ENCODE assay signal across 9 cellular contexts in the genomic region with DNA sequence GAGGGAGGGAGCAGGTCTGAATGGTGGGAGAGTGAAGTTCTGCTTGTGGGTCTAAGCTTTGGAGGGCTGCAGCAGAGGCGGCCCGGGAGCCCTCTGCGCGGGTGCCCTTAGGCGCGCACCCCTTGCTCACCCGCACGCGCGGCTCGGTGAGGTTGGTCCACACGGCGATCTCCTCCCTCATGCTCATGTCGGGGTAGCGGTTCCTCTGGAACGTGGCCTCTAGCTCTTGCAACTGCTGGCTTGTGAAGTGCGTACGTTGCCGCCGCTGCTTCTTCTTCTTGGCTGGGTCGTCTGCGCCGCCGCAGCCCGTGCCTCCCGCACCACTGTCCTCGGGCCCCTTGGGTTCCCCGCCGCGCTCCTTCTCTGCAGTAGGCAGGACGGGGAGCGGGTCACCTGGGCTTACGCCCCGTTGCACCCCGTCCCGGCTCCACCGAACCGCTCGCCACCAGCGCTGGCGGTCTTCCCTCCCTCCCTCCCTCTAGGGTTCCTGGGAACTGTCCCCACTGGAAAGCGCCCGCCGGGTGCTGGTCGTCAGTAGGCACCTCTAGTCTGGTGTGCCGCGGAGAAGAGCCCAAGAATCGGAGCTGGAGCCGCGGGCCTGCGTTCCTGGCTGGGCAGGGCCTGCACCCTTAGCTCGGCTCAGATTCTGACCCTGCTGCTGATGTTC. TPM values are rescaled to one million over a fixed set of nuclear protein-coding genes. Genes with fewer than 3 reads are reported as not detected.
DNase-seq lines count a peak whose midpoint lies in the region; ATAC-seq and TF ChIP-seq lines count a peak whose summit lies in the region.
"Had no signal": no experiment of that assay in that cellular context is flagged by ENCODE, and none has a peak within 500 bp of the region (broad histone marks: within the 10 kb centered on the region; RNA-seq: fewer than 3 reads in every experiment).

No MANE protein-coding gene starts in this region.

- peak overlapping the region; percentile 71 for H2AK5ac ChIP-seq in neuronal stem cell (ENCODE audit: low read depth, low read length)

- H3K79me2 ChIP-seq in OCI-LY3 (ENCODE audit: low read length), result peaks cover 45% of the 10 kb centered on the region

- H3K18ac ChIP-seq in neuronal stem cell (ENCODE audit: low read length), result peak overlapping the region; percentile 87

- H3K4me3 ChIP-seq in OCI-LY3 (ENCODE audit: low read length) (peak overlapping the region; percentile 100; the same call in 1 of the 2 replicates), neuronal stem cell (ENCODE audit: low read length in 2 of 2) (peak overlapping the region in 1 of 2 donors; percentile 33)
- H3K4me3 ChIP-seq in effector memory CD4-positive, alpha-beta T cell (ENCODE audit: insufficient read depth, low read depth, low read length, poor library complexity, severe bottlenecking), result no peak overlapping the region
- H3K4me3 ChIP-seq: lung had no signal

- H3K14ac ChIP-seq in neuronal stem cell (ENCODE audit: low read length), result peak overlapping the region; percentile 66

- no peak overlapping the region for H2BK5ac ChIP-seq in neuronal stem cell (ENCODE audit: low read length)

- H4K91ac ChIP-seq in neuronal stem cell (ENCODE audit: low read depth, low read length, poor library complexity), result no peak overlapping the region

- H2AFZ ChIP-seq in OCI-LY3 (ENCODE audit: low read depth, low read length) (no peak overlapping the region), neuronal stem cell (ENCODE audit: low read length) (no peak overlapping the region)

- H3K27me3 ChIP-seq in OCI-LY3 (ENCODE audit: low read depth, low read length), result no peaks in the 10 kb centered on the region
- H3K27me3 ChIP-seq in neuronal stem cell (ENCODE audit: control insufficient read depth in 3 of 3, insufficient read depth in 3 of 3, low read depth in 1 of 3, low read length in 3 of 3), result peaks cover 64 to 98% (median 93%) of the 10 kb centered on the region in 3 experiments
- peaks cover 56% of the 10 kb centered on the region for H3K27me3 ChIP-seq in effector memory CD4-positive, alpha-beta T cell (replicated peaks; ENCODE audit: control insufficient read depth, insufficient read depth, low read length, poor library complexity, severe bottlenecking)

- H3K4me1 ChIP-seq in OCI-LY3 (ENCODE audit: low read length), result peaks cover 12% of the 10 kb centered on the region
- H3K4me1 ChIP-seq in neuronal stem cell (ENCODE audit: control insufficient read depth in 2 of 2, insufficient read depth in 1 of 2, low read depth in 1 of 2, low read length in 2 of 2), result peaks cover 3 to 8% of the 10 kb centered on the region in 2 donors
- H3K4me1 ChIP-seq in effector memory CD4-positive, alpha-beta T cell (ENCODE audit: control insufficient read depth, insufficient read depth, low read length, poor library complexity, severe bottlenecking), result peaks cover 17% of the 10 kb centered on the region

- peak; percentile 43 for DNase-seq in DMS53 treated with DMSO at 0.1 percent for 48 hours (lab: John Stamatoyannopoulos, UW; ENCODE audit: unreplicated experiment)
- DNase-seq in ecto neural progenitor cell (ENCODE audit: low spot score), result peak; percentile 69
- DNase-seq in neuronal stem cell (ENCODE audit: low spot score), result no peak
- no peak for DNase-seq in nucleus accumbens (lab: John Stamatoyannopoulos, UW)
- no peak for DNase-seq in mesenteric fat pad (ENCODE audit: low spot score)
- no peak for DNase-seq in effector memory CD4-positive, alpha-beta T cell

- no peak for ATAC-seq in GM18873 (IDR thresholded peaks at IDR 0.05; ENCODE audit: low FRiP score, unreplicated experiment)

- peak overlapping the region; percentile 32 for H4K8ac ChIP-seq in neuronal stem cell (ENCODE audit: low read depth, low read length)

- peak overlapping the region; percentile 90 for H3K23ac ChIP-seq in neuronal stem cell (ENCODE audit: low read depth, low read length, poor library complexity)

- WGBS in neuronal stem cell (ENCODE audit: extremely low coverage in 2 of 2, insufficient read length in 2 of 2, insufficient replicate concordance in 1 of 2), 2 donors, result no CpG with 5 or more reads among the region's 52 CpGs

- H3K4me2 ChIP-seq in OCI-LY3 (ENCODE audit: low read length), result peak overlapping the region; percentile 94
- H3K4me2 ChIP-seq in neuronal stem cell (ENCODE audit: insufficient read depth, low read length, poor library complexity, severe bottlenecking), result peak overlapping the region; percentile 48

- no peak overlapping the region for H3K4ac ChIP-seq in neuronal stem cell (ENCODE audit: low read length)

- no peak overlapping the region for H2BK12ac ChIP-seq in neuronal stem cell (ENCODE audit: low read length)

- H3K9ac ChIP-seq in OCI-LY3 (ENCODE audit: low read length) (no peak overlapping the region), neuronal stem cell (ENCODE audit: low read depth, low read length, poor library complexity) (no peak overlapping the region)

- H2BK120ac ChIP-seq in neuronal stem cell (ENCODE audit: low read depth, low read length), result no peak overlapping the region

- peaks cover 2% of the 10 kb centered on the region for H3K79me1 ChIP-seq in neuronal stem cell (ENCODE audit: low read depth, low read length)

- TF ChIP-seq CTCF in OCI-LY3 (IDR thresholded peaks at IDR 0.05; ENCODE audit: low read depth, low read length), result no peak

- H3K36me3 ChIP-seq in OCI-LY3 (replicated peaks; ENCODE audit: low read depth, low read length) (no peaks in the 10 kb centered on the region), neuronal stem cell (replicated peaks in 1 of 2; ENCODE audit: control insufficient read depth in 2 of 2, insufficient read depth in 2 of 2, low read length in 2 of 2) (no peaks in the 10 kb centered on the region)
- H3K36me3 ChIP-seq in effector memory CD4-positive, alpha-beta T cell (ENCODE audit: control insufficient read depth, insufficient read depth, low read length), result no peaks in the 10 kb centered on the region

- peaks cover 6% of the 10 kb centered on the region; the same call in 1 of the 2 replicates for H4K20me1 ChIP-seq in OCI-LY3 (ENCODE audit: insufficient read depth, low read length)

- no peak overlapping the region for H3K27ac ChIP-seq in OCI-LY3 (ENCODE audit: low read length)
- H3K27ac ChIP-seq in neuronal stem cell (replicated peaks; ENCODE audit: low read length), result no peak overlapping the region
- no peak overlapping the region for H3K27ac ChIP-seq in effector memory CD4-positive, alpha-beta T cell (ENCODE audit: insufficient read depth, low read length, poor library complexity, severe bottlenecking)

- H3K9me3 ChIP-seq in OCI-LY3 (ENCODE audit: insufficient read depth, low read length) (no peaks in the 10 kb centered on the region), neuronal stem cell (replicated peaks in 1 of 2; ENCODE audit: control insufficient read depth in 2 of 2, insufficient read depth in 1 of 2, low read depth in 1 of 2, low read length in 2 of 2) (peaks cover 0 to 5% of the 10 kb centered on the region in 2 donors)
- no peaks in the 10 kb centered on the region for H3K9me3 ChIP-seq in effector memory CD4-positive, alpha-beta T cell (ENCODE audit: control insufficient read depth, low read length)

- peak overlapping the region; percentile 76 for H2BK15ac ChIP-seq in neuronal stem cell (ENCODE audit: low read length)

RNA-seq across cellular contexts. Expression of gene PITX1, which starts 2.7 kb away (rescaled TPM):
- polyA plus RNA-seq in neuronal stem cell (2013, experiment 1 of 2), result 0.17 TPM
- 0.14 TPM for polyA plus RNA-seq in neuronal stem cell (2013, experiment 2 of 2)
- total RNA-seq in mesenteric fat pad, result 0.13 TPM

Comparison
In these comparisons a context has a peak if more than half of its experiments do, and no peak if none do; other contexts are left out.
1. DNase-seq: peak in DMS53 treated with DMSO at 0.1 percent for 48 hours (single experiment) and ecto neural progenitor cell (single experiment); none in neuronal stem cell (single experiment), nucleus accumbens (0 of 56), mesenteric fat pad (single experiment) and effector memory CD4-positive, alpha-beta T cell (0 of 3).